Comparison of ENCODE assay signal across 14 cellular contexts in the genomic region with DNA sequence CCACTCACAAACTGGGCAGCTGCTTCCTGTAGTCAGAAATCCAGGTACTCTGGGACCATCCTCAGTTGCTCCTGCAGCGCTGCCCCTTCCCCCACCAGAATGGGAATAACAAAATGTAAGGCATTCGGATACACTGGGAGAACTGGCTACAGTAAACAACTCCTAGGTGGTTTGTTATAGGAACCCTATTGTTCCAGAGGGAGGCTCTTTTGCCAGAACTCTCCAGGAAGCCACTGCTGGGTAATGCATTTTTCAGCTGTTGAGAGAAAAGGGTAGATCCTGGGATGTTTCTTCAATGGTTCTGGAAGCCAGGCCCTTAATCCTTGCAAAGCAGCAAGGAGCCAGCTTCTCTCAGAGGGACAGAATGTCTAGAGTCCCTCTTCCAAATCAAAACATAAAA. TPM values are rescaled to one million over a fixed set of nuclear protein-coding genes. Genes with fewer than 3 reads are reported as not detected.
DNase-seq lines count a peak whose midpoint lies in the region; ATAC-seq and TF ChIP-seq lines count a peak whose summit lies in the region.
"Had no signal": no experiment of that assay in that cellular context is flagged by ENCODE, and none has a peak within 500 bp of the region (broad histone marks: within the 10 kb centered on the region; RNA-seq: fewer than 3 reads in every experiment).

No MANE protein-coding gene starts in this region.

- no peaks in the 10 kb centered on the region for H3K4me1 Mint-ChIP-seq in CD4-positive, alpha-beta T cell (ENCODE audit: low read depth)
- H3K4me1 Mint-ChIP-seq: CD4-positive, CD25-positive, alpha-beta regulatory T cell had no signal

- no peak for TF ChIP-seq POLR2A in body of pancreas (IDR thresholded peaks at IDR 0.05)

- TF ChIP-seq CTCF in body of pancreas (IDR thresholded peaks at IDR 0.05) (no peak), SK-N-SH (IDR thresholded peaks at IDR 0.05) (no peak)
- no peak for TF ChIP-seq CTCF in CD4-positive, alpha-beta T cell (IDR thresholded peaks at IDR 0.05)

- no peak overlapping the region for H3K4me3 Mint-ChIP-seq in CD4-positive, alpha-beta T cell
- H3K4me3 Mint-ChIP-seq: CD4-positive, CD25-positive, alpha-beta regulatory T cell; naive B cell had no signal

- H3K27ac ChIP-seq in body of pancreas (peak overlapping the region in 3 of 4 donors; percentile 17 to 32 (median 19)), iPS-20b (ENCODE audit: low read length) (peak overlapping the region; percentile 84), SK-N-SH (ENCODE audit: low read depth in 2 of 2, low read length in 1 of 2) (no peak overlapping the region)
- no peak overlapping the region for H3K27ac ChIP-seq in CD4-positive, alpha-beta T cell (ENCODE audit: low read depth, low read length)
- H3K27ac ChIP-seq: ascending aorta had no signal

- H3K9ac ChIP-seq in iPS-20b (ENCODE audit: low read depth, low read length): peak overlapping the region; percentile 64
- H3K9ac ChIP-seq in SK-N-SH: no peak overlapping the region

- H3F3A ChIP-seq in SK-N-SH (replicated peaks; ENCODE audit: insufficient read depth): no peaks in the 10 kb centered on the region

- peaks cover 11% of the 10 kb centered on the region; the same call in 1 of the 2 replicates for H3K79me2 ChIP-seq in SK-N-SH (ENCODE audit: insufficient read depth)

- H3K36me3 ChIP-seq in MG63 (peaks cover 7% of the 10 kb centered on the region; the same call in 1 of the 2 replicates), body of pancreas (replicated peaks in 1 of 2; ENCODE audit: insufficient read depth in 1 of 2, low read depth in 2 of 2) (no peaks in the 10 kb centered on the region), iPS-20b (ENCODE audit: insufficient read depth, low read depth, low read length) (peaks cover 9% of the 10 kb centered on the region; the same call in 1 of the 2 replicates), SK-N-SH (replicated peaks in 1 of 2; ENCODE audit: control insufficient read depth in 1 of 2, insufficient read depth in 2 of 2, low read length in 1 of 2) (peaks cover 0 to 48% of the 10 kb centered on the region in 2 experiments)
- H3K36me3 ChIP-seq: ascending aorta had no signal

- TF ChIP-seq EP300 in SK-N-SH (IDR thresholded peaks at IDR 0.05; ENCODE audit: borderline replicate concordance in 1 of 2, low read depth in 1 of 2, low read length in 1 of 2): no peak

- peaks cover 89% of the 10 kb centered on the region for H3K4me1 ChIP-seq in body of pancreas
- peaks cover 74% of the 10 kb centered on the region for H3K4me1 ChIP-seq in iPS-20b (ENCODE audit: insufficient read depth, low read length)
- peaks cover 0 to 53% of the 10 kb centered on the region in 2 experiments; a peak in 2 of 4 replicates for H3K4me1 ChIP-seq in SK-N-SH (ENCODE audit: control insufficient read depth in 1 of 2, insufficient read depth in 2 of 2, low read depth in 1 of 2, low read length in 1 of 2)

- H3K27me3 ChIP-seq in MG63: no peaks in the 10 kb centered on the region
- H3K27me3 ChIP-seq in body of pancreas: no peaks in the 10 kb centered on the region
- no peaks in the 10 kb centered on the region for H3K27me3 ChIP-seq in iPS-20b (ENCODE audit: insufficient read depth, low read length)
- H3K27me3 ChIP-seq in CD4-positive, alpha-beta T cell (ENCODE audit: control insufficient read depth, insufficient read depth, low read length): no peaks in the 10 kb centered on the region
- no peaks in the 10 kb centered on the region for H3K27me3 ChIP-seq in SK-N-SH (ENCODE audit: insufficient read depth)
- H3K27me3 ChIP-seq: ascending aorta had no signal

- no peaks in the 10 kb centered on the region for H3K36me3 Mint-ChIP-seq in CD4-positive, alpha-beta T cell (ENCODE audit: low read depth)
- H3K36me3 Mint-ChIP-seq: CD4-positive, CD25-positive, alpha-beta regulatory T cell; naive B cell had no signal

- H3K4me2 ChIP-seq in SK-N-SH: no peak overlapping the region

- intact Hi-C loops in body of pancreas (cut with DNase I): no loop called here
- intact Hi-C loops in CD4-positive, alpha-beta T cell (cut with DNase I, micrococcal nuclease): no loop called here

- no peaks in the 10 kb centered on the region for H3K9me2 ChIP-seq in SK-N-SH

- POLR2A ChIA-PET in CD4-positive, alpha-beta T cell (lab: Charles Lee): no interaction called here
- POLR2A ChIA-PET in SK-N-SH (lab: Yijun Ruan, JAX): no interaction called here

- H3K27me3 Mint-ChIP-seq in CD4-positive, alpha-beta T cell: no peaks in the 10 kb centered on the region
- H3K27me3 Mint-ChIP-seq: CD4-positive, CD25-positive, alpha-beta regulatory T cell had no signal

- 63 to 67% methylated on average over 2 of the region's 2 CpGs for WGBS in body of pancreas, 2 donors
- 100% methylated on average over 2 of the region's 2 CpGs for WGBS in SK-N-SH (ENCODE audit: low lambda C conversion rate)

- H3K4me3 ChIP-seq in MG63 (no peak overlapping the region), body of pancreas (no peak overlapping the region), iPS-20b (ENCODE audit: low read length) (peak overlapping the region; percentile 41; the same call in 1 of the 2 replicates), SK-N-SH (ENCODE audit: low read depth in 2 of 2, low read length in 1 of 2) (no peak overlapping the region)
- H3K4me3 ChIP-seq: ascending aorta had no signal

- DNase-seq in MG63 (peak; percentile 26), body of pancreas (no peak), pulmonary artery endothelial cell (ENCODE audit: low read depth, low spot score) (peak; percentile 7), NCI-H128 (lab: John Stamatoyannopoulos, UW; ENCODE audit: unreplicated experiment) (no peak), SK-N-SH (no peak)
- no peak for DNase-seq in CD4-positive, alpha-beta T cell
- DNase-seq: CD4-positive, CD25-positive, alpha-beta regulatory T cell; foreskin melanocyte; naive B cell; stimulated activated CD4-positive, alpha-beta T cell treated with anti-CD3 and anti-CD28 coated beads, Interleukin-4, amount 100 ng/mL, for 1 hour had no signal

- H3K27ac Mint-ChIP-seq in CD4-positive, alpha-beta T cell: no peak overlapping the region
- H3K27ac Mint-ChIP-seq: CD4-positive, CD25-positive, alpha-beta regulatory T cell had no signal

- no peak for TF ChIP-seq RAD21 in SK-N-SH (IDR thresholded peaks at IDR 0.05; ENCODE audit: low read length)

- H3K9me3 ChIP-seq in MG63 (no peaks in the 10 kb centered on the region), body of pancreas (no peaks in the 10 kb centered on the region), iPS-20b (ENCODE audit: insufficient read depth, low read depth, low read length) (no peaks in the 10 kb centered on the region), SK-N-SH (no peaks in the 10 kb centered on the region)
- no peaks in the 10 kb centered on the region for H3K9me3 ChIP-seq in CD4-positive, alpha-beta T cell (ENCODE audit: control insufficient read depth, low read length)
- H3K9me3 ChIP-seq: ascending aorta had no signal

- H2AFZ ChIP-seq in SK-N-SH (ENCODE audit: low read depth): no peak overlapping the region

- peaks cover 44% of the 10 kb centered on the region for H4K20me1 ChIP-seq in SK-N-SH (ENCODE audit: insufficient read depth)

- no peaks in the 10 kb centered on the region for H3K9me3 Mint-ChIP-seq in CD4-positive, alpha-beta T cell
- H3K9me3 Mint-ChIP-seq: naive B cell had no signal

- CTCF ChIA-PET in CD4-positive, alpha-beta T cell (lab: Charles Lee): interaction anchor here (0.8 kb wide), 1 partner anchor 10 kb away, joined by 3 read pairs; no protein-coding TSS in a partner anchor
- CTCF ChIA-PET in SK-N-SH (lab: Yijun Ruan, JAX): no interaction called here

- no peak for ATAC-seq in body of pancreas
- ATAC-seq in CD4-positive, alpha-beta T cell (ENCODE audit: poor library complexity): no peak
- ATAC-seq in HG02571 (IDR thresholded peaks at IDR 0.05; ENCODE audit: unreplicated experiment): no peak

TF ChIP-seq in SK-N-SH, 30 proteins besides CTCF, POLR2A, EP300 and RAD21 (continues in another document):
- no peak for TF ChIP-seq FOXM1 (IDR thresholded peaks at IDR 0.05; ENCODE audit: low read depth)
- no peak for TF ChIP-seq RCOR1 (IDR thresholded peaks at IDR 0.05; ENCODE audit: low read length)
- TF ChIP-seq YY1 (IDR thresholded peaks at IDR 0.05; ENCODE audit: low read depth): no peak
- no peak for TF ChIP-seq MEF2A (IDR thresholded peaks at IDR 0.05; ENCODE audit: borderline replicate concordance, low read depth)
- TF ChIP-seq, protein P1, sequence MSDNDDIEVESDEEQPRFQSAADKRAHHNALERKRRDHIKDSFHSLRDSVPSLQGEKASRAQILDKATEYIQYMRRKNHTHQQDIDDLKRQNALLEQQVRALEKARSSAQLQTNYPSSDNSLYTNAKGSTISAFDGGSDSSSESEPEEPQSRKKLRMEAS (IDR thresholded peaks at IDR 0.05; ENCODE audit: low read depth): no peak
- no peak for TF ChIP-seq TEAD4 (IDR thresholded peaks at IDR 0.05; ENCODE audit: borderline replicate concordance, insufficient read depth)
- TF ChIP-seq, protein P2, sequence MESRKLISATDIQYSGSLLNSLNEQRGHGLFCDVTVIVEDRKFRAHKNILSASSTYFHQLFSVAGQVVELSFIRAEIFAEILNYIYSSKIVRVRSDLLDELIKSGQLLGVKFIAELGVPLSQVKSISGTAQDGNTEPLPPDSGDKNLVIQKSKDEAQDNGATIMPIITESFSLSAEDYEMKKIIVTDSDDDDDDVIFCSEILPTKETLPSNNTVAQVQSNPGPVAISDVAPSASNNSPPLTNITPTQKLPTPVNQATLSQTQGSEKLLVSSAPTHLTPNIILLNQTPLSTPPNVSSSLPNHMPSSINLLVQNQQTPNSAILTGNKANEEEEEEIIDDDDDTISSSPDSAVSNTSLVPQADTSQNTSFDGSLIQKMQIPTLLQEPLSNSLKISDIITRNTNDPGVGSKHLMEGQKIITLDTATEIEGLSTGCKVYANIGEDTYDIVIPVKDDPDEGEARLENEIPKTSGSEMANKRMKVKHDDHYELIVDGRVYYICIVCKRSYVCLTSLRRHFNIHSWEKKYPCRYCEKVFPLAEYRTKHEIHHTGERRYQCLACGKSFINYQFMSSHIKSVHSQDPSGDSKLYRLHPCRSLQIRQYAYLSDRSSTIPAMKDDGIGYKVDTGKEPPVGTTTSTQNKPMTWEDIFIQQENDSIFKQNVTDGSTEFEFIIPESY (IDR thresholded peaks at IDR 0.05; ENCODE audit: borderline replicate concordance, low read depth): no peak
- TF ChIP-seq TCF12 (IDR thresholded peaks at IDR 0.05): no peak
- no peak for TF ChIP-seq CHD2 (IDR thresholded peaks at IDR 0.05; ENCODE audit: low read length, partially characterized antibody)
- TF ChIP-seq FOSL2 (IDR thresholded peaks at IDR 0.05; ENCODE audit: borderline replicate concordance, low read depth): no peak
- no peak for TF ChIP-seq EZH2phosphoT487 (IDR thresholded peaks at IDR 0.05; ENCODE audit: borderline replicate concordance, low read depth)
- TF ChIP-seq NFIC (IDR thresholded peaks at IDR 0.05; ENCODE audit: borderline replicate concordance): no peak

RNA-seq across cellular contexts. Expression of a gene that starts 29.2 kb away (rescaled TPM):
- total RNA-seq in MG63 (2014; rRNA removed; shearing (Covaris generic); ENCODE audit: low replicate concordance): 24.3 and 25.7 TPM in 2 replicates
- total RNA-seq in body of pancreas (10 to 100 TPM; 35.8 to 52.7 TPM), pulmonary artery endothelial cell (18.5 and 28.6 TPM in 2 replicates)
- not detected for total RNA-seq in CD4-positive, alpha-beta T cell
- polyA plus RNA-seq in SK-N-SH (2012; rRNA removed): 32.2 and 38.1 TPM in 2 replicates
- 28.3 and 34.6 TPM in 2 replicates for polyA plus RNA-seq in SK-N-SH (2012; cell fraction: cytosol; rRNA removed)
- polyA plus RNA-seq in SK-N-SH (2012; cell fraction: nucleus; rRNA removed): 20.8 and 34.3 TPM in 2 replicates
- total RNA-seq: activated CD8-positive, alpha-beta memory T cell treated with anti-CD3 and anti-CD28 coated beads for 36 hours; CD4-positive, CD25-positive, alpha-beta regulatory T cell had no signal

Comparison
In these comparisons a context has a peak if more than half of its experiments do, and no peak if none do; other contexts are left out.
1. DNase-seq: peak in MG63 (single experiment) and pulmonary artery endothelial cell (single experiment); none in body of pancreas (0 of 4), NCI-H128 (single experiment), CD4-positive, alpha-beta T cell (0 of 10) and SK-N-SH (single experiment).
2. H3K27ac ChIP-seq: peak in body of pancreas (3 of 4) and iPS-20b (single experiment); none in CD4-positive, alpha-beta T cell (single experiment) and SK-N-SH (0 of 2).
3. RNA of a gene that starts 29.2 kb away (total RNA-seq): 35.8 to 52.7 TPM in body of pancreas, 18.5 to 28.6 TPM in pulmonary artery endothelial cell and 24.3 to 25.7 TPM in MG63; not detected in CD4-positive, alpha-beta T cell; every median in the first group is over 10 times any median in the second.